ENCODE assay signal across 1 cellular context in genomic region chr12:53187145-53187899, GRCh38.
TF ChIP-seq lines count a peak whose summit lies in the region.

No MANE protein-coding gene starts in this region.

TF ChIP-seq in K562, 482 proteins besides CTCF, POLR2A, EP300 and RAD21:
- TF ChIP-seq SMARCE1 (IDR thresholded peaks at IDR 0.05), result no peak
- no peak for TF ChIP-seq E2F1 (CRISPR knock-in tag; IDR thresholded peaks at IDR 0.05)
- no peak for TF ChIP-seq MTF1 (CRISPR knock-in tag; IDR thresholded peaks at IDR 0.05; ENCODE audit: borderline replicate concordance)
- TF ChIP-seq ZBTB26 (CRISPR knock-in tag; IDR thresholded peaks at IDR 0.05), result no peak
- TF ChIP-seq ZNF316 (IDR thresholded peaks at IDR 0.05), result peak; percentile 58
TF ChIP-seq in K562: peak in this region for 1.
